ENCODE assay signal across 10 cellular contexts in genomic region chr6:106637718-106638341, GRCh38. TPM values are rescaled to one million over a fixed set of nuclear protein-coding genes. Genes with fewer than 3 reads are reported as not detected.
DNase-seq lines count a peak whose midpoint lies in the region; ATAC-seq, FAIRE-seq and TF ChIP-seq lines count a peak whose summit lies in the region.
"Had no signal": no experiment of that assay in that cellular context is flagged by ENCODE, and none has a peak within 500 bp of the region (broad histone marks: within the 10 kb centered on the region; RNA-seq: fewer than 3 reads in every experiment).

No MANE protein-coding gene starts in this region.

- POLR2A ChIA-PET in GM10248 (lab: Yijun Ruan, JAX) = no interaction called here
- POLR2A ChIA-PET in HepG2 (lab: Yijun Ruan, JAX) = no interaction called here
- POLR2A ChIA-PET in CD8-positive, alpha-beta T cell (lab: Charles Lee) = no interaction called here

- H3K9ac ChIP-seq in OCI-LY3 (ENCODE audit: low read length) (peak overlapping the region; percentile 87), HepG2 (ENCODE audit: insufficient read depth, low read depth, low read length) (no peak overlapping the region)

- H3K4me3 Mint-ChIP-seq in CD8-positive, alpha-beta T cell = no peak overlapping the region

- H3K27ac ChIP-seq in OCI-LY3 (ENCODE audit: low read length) = peak overlapping the region; percentile 99
- no peak overlapping the region for H3K27ac ChIP-seq in HepG2 (ENCODE audit: extremely low read length, insufficient read depth, low read length)
- no peak overlapping the region for H3K27ac ChIP-seq in ascending aorta
- H3K27ac ChIP-seq in CD8-positive, alpha-beta T cell (ENCODE audit: low read depth, low read length) = no peak overlapping the region
- H3K27ac ChIP-seq: HL-60 had no signal

- TF ChIP-seq EP300 in HepG2 (IDR thresholded peaks at IDR 0.05; ENCODE audit: low read depth in 2 of 2, low read length in 2 of 2) (no peak), HepG2 (CRISPR knock-in tag; IDR thresholded peaks at IDR 0.05; ENCODE audit: borderline replicate concordance) (no peak)

- 81% methylated on average over 6 of the region's 6 CpGs for WGBS in HepG2 (ENCODE audit: low lambda C conversion rate)

- peaks cover 43% of the 10 kb centered on the region for H3K4me1 Mint-ChIP-seq in CD8-positive, alpha-beta T cell (ENCODE audit: low read depth)

- in situ Hi-C loops in HepG2 (cut with HindIII; ENCODE audit: extremely low pct_ligation_motif_present, low pct_unique_long_range_greater_than_20kb) = no loop called here

- H2AFZ ChIP-seq in OCI-LY3 (ENCODE audit: low read depth, low read length) (no peak overlapping the region), HepG2 (ENCODE audit: low read length) (no peak overlapping the region)

- no peaks in the 10 kb centered on the region for H3K27me3 ChIP-seq in OCI-LY3 (ENCODE audit: low read depth, low read length)
- H3K27me3 ChIP-seq in HepG2 (ENCODE audit: control insufficient read depth in 1 of 2, insufficient read depth in 2 of 2, low read length in 2 of 2) = no peaks in the 10 kb centered on the region
- no peaks in the 10 kb centered on the region for H3K27me3 ChIP-seq in ascending aorta
- H3K27me3 ChIP-seq in CD8-positive, alpha-beta T cell (ENCODE audit: insufficient read depth, low read length) = no peaks in the 10 kb centered on the region

- H3K27ac Mint-ChIP-seq in CD8-positive, alpha-beta T cell = no peak overlapping the region

- TF ChIP-seq POLR2A in HepG2 (IDR thresholded peaks at IDR 0.05; ENCODE audit: insufficient read depth in 1 of 2, low read depth in 2 of 2, low read length in 2 of 2) = no peak

- no peaks in the 10 kb centered on the region for H4K20me1 ChIP-seq in OCI-LY3 (ENCODE audit: insufficient read depth, low read length)
- no peaks in the 10 kb centered on the region for H4K20me1 ChIP-seq in HepG2 (ENCODE audit: insufficient read depth, low read length)

- no peaks in the 10 kb centered on the region for H3K27me3 Mint-ChIP-seq in CD8-positive, alpha-beta T cell (ENCODE audit: low read depth)

- TF ChIP-seq RAD21 in HepG2 (CRISPR knock-in tag; IDR thresholded peaks at IDR 0.05) = no peak

- CTCF ChIA-PET in GM10248 (lab: Yijun Ruan, JAX) (interaction anchor here (1.0 to 3.6 kb wide), 4 partner anchors 12 to 277 kb away, joined by 3 to 14 read pairs (median 5); partner anchors contain the start of gene CRYBG1), HepG2 (lab: Yijun Ruan, JAX; ENCODE audit: low intra/inter-chr PET ratio, low total read pairs) (no interaction called here)
- CTCF ChIA-PET in CD8-positive, alpha-beta T cell (lab: Charles Lee) = interaction anchor here (0.6 kb wide), 1 partner anchor 92 kb away, joined by 3 read pairs; no protein-coding TSS in a partner anchor

- peaks cover 72% of the 10 kb centered on the region for H3K79me2 ChIP-seq in OCI-LY3 (ENCODE audit: low read length)
- peaks cover 47% of the 10 kb centered on the region for H3K79me2 ChIP-seq in HepG2 (ENCODE audit: insufficient read depth, low read length)

- BruUV-seq in HepG2 (replicated peaks; lab: Mats Ljungman, UMichigan) = no TSS peak

- no peaks in the 10 kb centered on the region for H3K9me3 ChIP-seq in OCI-LY3 (ENCODE audit: insufficient read depth, low read length)
- no peaks in the 10 kb centered on the region for H3K9me3 ChIP-seq in HepG2 (ENCODE audit: low read length)
- no peaks in the 10 kb centered on the region for H3K9me3 ChIP-seq in ascending aorta
- H3K9me3 ChIP-seq in CD8-positive, alpha-beta T cell (ENCODE audit: low read length) = no peaks in the 10 kb centered on the region

- peaks cover 60% of the 10 kb centered on the region for H3K36me3 Mint-ChIP-seq in CD8-positive, alpha-beta T cell

- peak overlapping the region; percentile 62 for H3K4me3 ChIP-seq in OCI-LY3 (ENCODE audit: low read length)
- H3K4me3 ChIP-seq in HepG2 (replicated peaks in 1 of 3; ENCODE audit: insufficient read depth in 1 of 3, low read depth in 2 of 3, low read length in 3 of 3) = no peak overlapping the region
- H3K4me3 ChIP-seq in ascending aorta = no peak overlapping the region
- H3K4me3 ChIP-seq in CD8-positive, alpha-beta T cell (ENCODE audit: low read depth, low read length) = no peak overlapping the region

- no peak for FAIRE-seq in HepG2 (lab: Jason Lieb, UNC)

- H3K4me1 ChIP-seq in OCI-LY3 (ENCODE audit: low read length) (peaks cover 74% of the 10 kb centered on the region), HepG2 (ENCODE audit: insufficient read depth, low read length) (peaks cover 9% of the 10 kb centered on the region; the same call in 1 of the 2 replicates), ascending aorta (no peaks in the 10 kb centered on the region)
- no peaks in the 10 kb centered on the region for H3K4me1 ChIP-seq in CD8-positive, alpha-beta T cell (ENCODE audit: insufficient read depth, low read length)

- TF ChIP-seq CTCF in GM10248 (IDR thresholded peaks at IDR 0.05; ENCODE audit: control extremely low read depth, extremely low read depth, low read depth, missing control alignments) = no peak
- TF ChIP-seq CTCF in OCI-LY3 (IDR thresholded peaks at IDR 0.05; ENCODE audit: low read depth, low read length) = no peak
- TF ChIP-seq CTCF in HepG2 (CRISPR knock-in tag; IDR thresholded peaks at IDR 0.05) = no peak
- no peak for TF ChIP-seq CTCF in ascending aorta (IDR thresholded peaks at IDR 0.05)
- TF ChIP-seq CTCF in CD8-positive, alpha-beta T cell (IDR thresholded peaks at IDR 0.05) = no peak

- no peaks in the 10 kb centered on the region for H3K9me3 Mint-ChIP-seq in CD8-positive, alpha-beta T cell

- intact Hi-C loops in HepG2 (cut with micrococcal nuclease; ENCODE audit: unreplicated experiment) = loop anchor here (10.0 kb wide), 1 partner anchor 157 kb away; no protein-coding TSS in a partner anchor
- intact Hi-C loops in ascending aorta (cut with DNase I) = no loop called here
- intact Hi-C loops in CD8-positive, alpha-beta T cell (cut with DNase I, micrococcal nuclease) = loop anchor here in 1 of 2 experiments (10.0 kb wide), 1 partner anchor 1417 kb away; no protein-coding TSS in a partner anchor

- ATAC-seq in GM19397 (IDR thresholded peaks at IDR 0.05; ENCODE audit: unreplicated experiment) (peak; percentile 70), HG03045 (IDR thresholded peaks at IDR 0.05; ENCODE audit: unreplicated experiment) (peak; percentile 73), HepG2 (no peak)
- no peak for ATAC-seq in CD8-positive, alpha-beta T cell

- H3K36me3 ChIP-seq in OCI-LY3 (replicated peaks; ENCODE audit: low read depth, low read length) (peaks cover 47% of the 10 kb centered on the region), HepG2 (replicated peaks in 1 of 2; ENCODE audit: control insufficient read depth in 1 of 2, insufficient read depth in 2 of 2, low read length in 2 of 2) (peaks cover 1 to 30% of the 10 kb centered on the region in 2 experiments; a peak in 3 of 5 replicates), ascending aorta (peaks cover 4 to 12% of the 10 kb centered on the region in 2 donors)
- peaks cover 4% of the 10 kb centered on the region for H3K36me3 ChIP-seq in CD8-positive, alpha-beta T cell (ENCODE audit: insufficient read depth, low read length)

- H3K4me2 ChIP-seq in OCI-LY3 (ENCODE audit: low read length) = peak overlapping the region; percentile 86
- H3K4me2 ChIP-seq in HepG2 (ENCODE audit: low read depth, low read length) = no peak overlapping the region

- peak; percentile 48 for DNase-seq in GM10248 (ENCODE audit: extremely low spot score)
- no peak for DNase-seq in stimulated activated naive CD4-positive, alpha-beta T cell (lab: John Stamatoyannopoulos, UW)
- no peak for DNase-seq in HepG2 (ENCODE audit: low spot score)
- no peak for DNase-seq in ascending aorta (ENCODE audit: low spot score in 2 of 2)
- no peak for DNase-seq in CD8-positive, alpha-beta T cell
- DNase-seq: NCI-H69 had no signal

RNA-seq across cellular contexts. Expression of gene QRSL1, which starts 8.5 kb away (rescaled TPM):
- total RNA-seq in HepG2 (2016; rRNA removed; fragmentation: Illumina TruSeq; extraction: Trizol) = 22.3 and 24.2 TPM in 2 replicates
- 8.5 and 9.3 TPM in 2 replicates for total RNA-seq in HepG2 (2016; cell fraction: cytosol; rRNA removed; fragmentation: Illumina TruSeq; extraction: Trizol; ENCODE audit: low read depth)
- 22.7 and 26.6 TPM in 2 replicates for total RNA-seq in HepG2 (2016; cell fraction: insoluble cytoplasmic fraction; rRNA removed; fragmentation: Illumina TruSeq; extraction: Trizol)
- 19.1 and 19.6 TPM in 2 replicates for total RNA-seq in HepG2 (2016; cell fraction: membrane; rRNA removed; fragmentation: Illumina TruSeq; extraction: Trizol)
- total RNA-seq in HepG2 (2016; cell fraction: nucleus; rRNA removed; fragmentation: Illumina TruSeq; extraction: Trizol) = 13.8 and 19.9 TPM in 2 replicates
- polyA plus RNA-seq in HepG2 (2011; rRNA removed) = 6.4 and 8.2 TPM in 2 replicates
- 5.0 and 5.5 TPM in 2 replicates for polyA plus RNA-seq in HepG2 (2011; cell fraction: cytosol; rRNA removed)
- 3.4 and 3.8 TPM in 2 replicates for polyA plus RNA-seq in HepG2 (2011; cell fraction: nucleus; rRNA removed)
- polyA plus RNA-seq in HepG2 (2012) = 7.6 and 8.7 TPM in 2 replicates
- polyA plus RNA-seq in HepG2 (2016; cell fraction: cytosol; fragmentation: Illumina TruSeq; extraction: Trizol; ENCODE audit: low read depth) = 5.1 and 6.2 TPM in 2 replicates
- 18.4 and 18.9 TPM in 2 replicates for polyA plus RNA-seq in HepG2 (2016; cell fraction: insoluble cytoplasmic fraction; fragmentation: Illumina TruSeq; extraction: Trizol; ENCODE audit: low read depth)
- 9.0 and 9.9 TPM in 2 replicates for polyA plus RNA-seq in HepG2 (2016; cell fraction: membrane; fragmentation: Illumina TruSeq; extraction: Trizol; ENCODE audit: low read depth)
- 11.0 and 15.2 TPM in 2 replicates for polyA plus RNA-seq in HepG2 (2016; cell fraction: nucleus; fragmentation: Illumina TruSeq; extraction: Trizol; ENCODE audit: insufficient read depth, low read depth)
- polyA minus RNA-seq in HepG2 (2011; rRNA and poly(A)+ RNA removed; ENCODE audit: low replicate concordance) = 12.6 and 15.4 TPM in 2 replicates
- 5.0 and 5.5 TPM in 2 replicates for polyA minus RNA-seq in HepG2 (2011; cell fraction: cytosol; rRNA and poly(A)+ RNA removed)
- polyA minus RNA-seq in HepG2 (2011; cell fraction: nucleus; rRNA and poly(A)+ RNA removed) = 18.9 and 19.0 TPM in 2 replicates
- 3.9 TPM for total RNA-seq in ascending aorta
- total RNA-seq in CD8-positive, alpha-beta T cell = 10 to 100 TPM; 11.1 to 11.6 TPM

RNA-seq across cellular contexts. Expression of gene RTN4IP1, which starts 8.5 kb away (rescaled TPM):
- total RNA-seq in HepG2 (2016; rRNA removed; fragmentation: Illumina TruSeq; extraction: Trizol) (17.2 and 25.2 TPM in 2 replicates), ascending aorta (0.43 TPM)
- total RNA-seq in HepG2 (2016; cell fraction: cytosol; rRNA removed; fragmentation: Illumina TruSeq; extraction: Trizol; ENCODE audit: low read depth) = 6.0 and 8.2 TPM in 2 replicates
- total RNA-seq in HepG2 (2016; cell fraction: insoluble cytoplasmic fraction; rRNA removed; fragmentation: Illumina TruSeq; extraction: Trizol) = 18.1 and 25.5 TPM in 2 replicates
- 10.8 and 11.0 TPM in 2 replicates for total RNA-seq in HepG2 (2016; cell fraction: membrane; rRNA removed; fragmentation: Illumina TruSeq; extraction: Trizol)
- 11.3 and 12.1 TPM in 2 replicates for total RNA-seq in HepG2 (2016; cell fraction: nucleus; rRNA removed; fragmentation: Illumina TruSeq; extraction: Trizol)
- 4.7 and 5.5 TPM in 2 replicates for polyA plus RNA-seq in HepG2 (2011; rRNA removed)
- 4.0 and 5.2 TPM in 2 replicates for polyA plus RNA-seq in HepG2 (2011; cell fraction: cytosol; rRNA removed)
- polyA plus RNA-seq in HepG2 (2011; cell fraction: nucleus; rRNA removed) = 1.7 and 2.3 TPM in 2 replicates
- polyA plus RNA-seq in HepG2 (2012) = 7.0 and 7.1 TPM in 2 replicates
- polyA plus RNA-seq in HepG2 (2016; cell fraction: cytosol; fragmentation: Illumina TruSeq; extraction: Trizol; ENCODE audit: low read depth) = 2.7 and 3.5 TPM in 2 replicates
- 19.5 and 22.1 TPM in 2 replicates for polyA plus RNA-seq in HepG2 (2016; cell fraction: insoluble cytoplasmic fraction; fragmentation: Illumina TruSeq; extraction: Trizol; ENCODE audit: low read depth)
- polyA plus RNA-seq in HepG2 (2016; cell fraction: membrane; fragmentation: Illumina TruSeq; extraction: Trizol; ENCODE audit: low read depth) = 5.7 and 6.9 TPM in 2 replicates
- polyA plus RNA-seq in HepG2 (2016; cell fraction: nucleus; fragmentation: Illumina TruSeq; extraction: Trizol; ENCODE audit: insufficient read depth, low read depth) = 6.8 and 8.1 TPM in 2 replicates
- 4.5 and 10.4 TPM in 2 replicates for polyA minus RNA-seq in HepG2 (2011; rRNA and poly(A)+ RNA removed; ENCODE audit: low replicate concordance)
- 2.9 and 3.2 TPM in 2 replicates for polyA minus RNA-seq in HepG2 (2011; cell fraction: cytosol; rRNA and poly(A)+ RNA removed)
- polyA minus RNA-seq in HepG2 (2011; cell fraction: nucleus; rRNA and poly(A)+ RNA removed) = 10.2 and 10.3 TPM in 2 replicates
- 1 to 10 TPM; 1.8 to 1.9 TPM for total RNA-seq in CD8-positive, alpha-beta T cell

Comparison
In these comparisons a context has a peak if more than half of its experiments do, and no peak if none do; other contexts are left out.
1. ATAC-seq: peak in GM19397 (single experiment) and HG03045 (single experiment); none in HepG2 (single experiment) and CD8-positive, alpha-beta T cell (single experiment).